In the genomic region with DNA sequence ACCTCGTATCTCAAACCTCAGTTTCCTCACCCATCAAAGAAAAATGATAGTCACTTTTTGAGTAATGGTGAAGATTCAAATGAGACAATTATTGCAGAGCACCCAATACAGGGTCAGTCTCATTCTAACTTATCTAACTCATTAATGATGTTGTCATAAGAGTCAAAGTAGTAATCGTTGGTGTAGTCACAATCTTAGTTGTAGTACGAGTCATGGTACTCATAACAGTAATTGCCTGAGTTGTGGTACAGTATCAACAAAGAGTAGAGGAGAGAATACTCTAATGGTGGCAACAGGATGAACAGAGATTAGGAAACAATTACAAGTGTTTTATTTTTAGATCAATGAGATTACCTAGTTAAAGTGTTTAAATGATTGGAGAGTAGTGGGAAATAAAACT, we compare ENCODE assay signal across 15 cellular contexts.
DNase-seq lines count a peak whose midpoint lies in the region; ATAC-seq and TF ChIP-seq lines count a peak whose summit lies in the region.
"Had no signal": no experiment of that assay in that cellular context is flagged by ENCODE, and none has a peak within 500 bp of the region (broad histone marks: within the 10 kb centered on the region; RNA-seq: fewer than 3 reads in every experiment).

No MANE protein-coding gene starts in this region.

- H3K4me1 ChIP-seq in uterus = no peaks in the 10 kb centered on the region
- H3K4me1 ChIP-seq: ascending aorta, heart right ventricle had no signal

- H3K9me3 ChIP-seq in uterus = no peaks in the 10 kb centered on the region
- H3K9me3 ChIP-seq: ascending aorta, neutrophil, SJCRH30 had no signal

- H3K4me3 ChIP-seq in uterus = no peak overlapping the region
- H3K4me3 ChIP-seq: ascending aorta, heart right ventricle, SJCRH30 had no signal

- intact Hi-C loops in uterus (cut with DNase I; ENCODE audit: low total_unique reads) = no loop called here

- TF ChIP-seq POLR2A in GM18505 (IDR thresholded peaks at IDR 0.05; ENCODE audit: borderline replicate concordance, extremely low read depth, insufficient read depth, insufficient read length) = no peak
- TF ChIP-seq POLR2A in uterus (IDR thresholded peaks at IDR 0.05) = no peak

- no peak for TF ChIP-seq CTCF in uterus (IDR thresholded peaks at IDR 0.05)

- ATAC-seq in GM18505 (IDR thresholded peaks at IDR 0.05; ENCODE audit: unreplicated experiment) (peak; percentile 60), GM19463 (IDR thresholded peaks at IDR 0.05; ENCODE audit: unreplicated experiment) (peak; percentile 47), HG02870 (IDR thresholded peaks at IDR 0.05; ENCODE audit: unreplicated experiment) (peak; percentile 67), HG03442 (IDR thresholded peaks at IDR 0.05; ENCODE audit: unreplicated experiment) (peak; percentile 65)
- ATAC-seq: heart right ventricle had no signal

- DNase-seq in uterus = no peak
- no peak for DNase-seq in NCI-H2196 treated with DMSO at 0.1 percent for 48 hours (lab: John Stamatoyannopoulos, UW; ENCODE audit: unreplicated experiment)
- no peak for DNase-seq in activated CD4-positive, alpha-beta T cell treated with anti-CD3 and anti-CD28 coated beads, Interleukin-2, amount 50 U/mL, for 48 hours
- DNase-seq in GM03348 (ENCODE audit: low spot score) = no peak
- DNase-seq: activated T-cell treated with anti-CD3 and anti-CD28 coated beads, Interleukin-2, amount 50 U/mL, for 1 hour; heart right ventricle; MV-4-11; SJCRH30; WERI-Rb-1 had no signal

- H3K27ac ChIP-seq in uterus = no peak overlapping the region
- H3K27ac ChIP-seq: ascending aorta, heart right ventricle, neutrophil, SJCRH30, WERI-Rb-1 had no signal

- no peaks in the 10 kb centered on the region for H3K27me3 ChIP-seq in uterus
- H3K27me3 ChIP-seq: ascending aorta, heart right ventricle, neutrophil, SJCRH30 had no signal

- H3K36me3 ChIP-seq in uterus = no peaks in the 10 kb centered on the region
- H3K36me3 ChIP-seq: ascending aorta, heart right ventricle, neutrophil, SJCRH30, WERI-Rb-1 had no signal
